8 cellular contexts compared by ENCODE assay signal in the genomic region with DNA sequence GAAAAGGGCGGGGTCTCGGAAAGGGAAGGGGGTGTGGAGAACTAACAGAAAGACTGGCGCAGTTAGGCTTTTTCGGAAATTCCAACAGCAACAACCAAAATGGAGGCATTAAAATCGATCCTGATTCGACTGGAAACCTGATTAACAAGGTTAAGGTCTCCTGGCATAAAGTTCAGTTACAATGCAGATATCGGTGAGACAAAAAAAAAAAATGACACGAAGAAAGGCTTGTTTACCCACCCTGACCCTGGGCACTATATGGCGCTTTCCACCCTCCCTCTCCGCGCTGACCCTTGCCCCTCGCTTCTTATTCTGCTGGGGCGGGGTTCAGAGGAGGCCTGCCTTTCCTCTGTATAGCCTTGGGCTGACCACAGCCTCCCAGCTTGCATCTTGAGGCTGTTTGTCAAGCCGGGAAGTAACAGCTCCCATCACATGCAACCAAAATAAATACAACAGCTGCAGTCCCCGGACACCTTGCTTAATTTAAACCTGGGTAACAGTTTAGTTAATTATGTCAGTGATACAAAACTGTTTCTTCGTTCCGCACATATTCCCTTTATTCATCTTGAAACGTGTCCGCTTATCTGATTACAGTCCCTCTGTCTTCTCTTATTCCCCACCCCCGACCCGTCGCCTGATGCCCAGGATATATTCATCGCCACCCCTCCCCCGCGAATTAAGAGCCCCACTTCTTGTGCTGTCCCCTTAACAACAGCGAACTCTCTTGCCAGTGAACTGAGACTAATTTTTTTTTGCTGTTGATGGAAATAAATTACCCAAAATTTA. TPM values are rescaled to one million over a fixed set of nuclear protein-coding genes. Genes with fewer than 3 reads are reported as not detected.
DNase-seq lines count a peak whose midpoint lies in the region; ATAC-seq and TF ChIP-seq lines count a peak whose summit lies in the region.

No MANE protein-coding gene starts in this region.

- TF ChIP-seq CTCF in VCaP (conservative IDR thresholded peaks at IDR 0.05) (no peak), choroid plexus epithelial cell (conservative IDR thresholded peaks at IDR 0.05; ENCODE audit: low read depth, low read length) (no peak), kidney epithelial cell (IDR thresholded peaks at IDR 0.05; ENCODE audit: insufficient read depth, low read length, poor library complexity, severe bottlenecking) (no peak)

- peak overlapping the region; percentile 93 for H3K27ac ChIP-seq in VCaP

- no peak for ATAC-seq in HG02870 (IDR thresholded peaks at IDR 0.05; ENCODE audit: unreplicated experiment)

- H3K27me3 ChIP-seq in HAP-1 (ENCODE audit: low read depth) (no peaks in the 10 kb centered on the region), kidney epithelial cell (ENCODE audit: control insufficient read depth, insufficient read depth, low read length) (no peaks in the 10 kb centered on the region)

- H3K9me3 ChIP-seq in HAP-1: no peaks in the 10 kb centered on the region

- peak; percentile 59 for DNase-seq in GM03348 (ENCODE audit: low spot score)
- peak; percentile 74 to 85 for DNase-seq in HAP-1 (ENCODE audit: low spot score in 2 of 2)
- peak; percentile 14 for DNase-seq in NCI-H1105 (lab: John Stamatoyannopoulos, UW)
- DNase-seq in choroid plexus epithelial cell (ENCODE audit: low read depth): peak; percentile 95
- DNase-seq in kidney epithelial cell (ENCODE audit: low read depth): no peak
- peak; percentile 14 to 24 (median 20) for DNase-seq in stimulated activated CD4-positive, alpha-beta T cell treated with anti-CD3 and anti-CD28 coated beads, Interleukin-12 subunit alpha, Interleukin-12 subunit beta, amount 100 ng/mL, for 48 hours (ENCODE audit: low read depth in 2 of 3, low spot score in 1 of 3)

- H3K4me3 ChIP-seq in HAP-1 (peak overlapping the region; percentile 76), choroid plexus epithelial cell (ENCODE audit: low read depth, low read length) (peak overlapping the region; percentile 63), kidney epithelial cell (ENCODE audit: low read depth, low read length) (peak overlapping the region; percentile 42)

- H3K4me1 ChIP-seq in HAP-1: peaks cover 33% of the 10 kb centered on the region

- in situ Hi-C loops in HAP-1 (cut with MboI; ENCODE audit: low sequenced_read_pairs): no loop called here

- H3K36me3 ChIP-seq in HAP-1 (replicated peaks): no peaks in the 10 kb centered on the region
- H3K36me3 ChIP-seq in kidney epithelial cell (ENCODE audit: control insufficient read depth, insufficient read depth, low read length): no peaks in the 10 kb centered on the region

RNA-seq across cellular contexts. Expression of a gene that starts 0.8 kb away (rescaled TPM):
- 66.2 and 69.9 TPM in 2 replicates for total RNA-seq in kidney epithelial cell
